ENCODE assay signal across 35 cellular contexts in the genomic region with DNA sequence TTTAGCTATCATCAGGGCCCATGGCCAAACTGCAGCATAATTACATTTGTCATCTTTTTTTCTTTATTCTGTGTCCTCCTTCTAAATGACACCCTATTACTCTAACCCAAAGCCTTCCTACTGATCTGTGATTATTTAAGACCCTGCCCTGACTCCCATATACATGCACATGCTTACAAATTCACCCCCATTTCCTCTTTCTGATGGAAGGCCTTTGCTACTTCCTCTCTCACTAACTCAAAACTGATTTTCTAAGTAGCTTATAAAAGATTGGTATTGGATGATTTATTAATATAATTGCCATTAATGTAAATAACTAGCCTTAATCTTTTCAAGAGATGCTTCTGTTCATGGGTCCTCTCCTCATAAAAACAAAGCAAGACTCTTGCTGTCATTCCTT.
"Had no signal": no experiment of that assay in that cellular context is flagged by ENCODE, and none has a peak within 500 bp of the region (broad histone marks: within the 10 kb centered on the region; RNA-seq: fewer than 3 reads in every experiment).

No MANE protein-coding gene starts in this region.

- DNase-seq: Karpas-422, KBM-7, KG1, MG63, MM.1S, NCI-H1048, NCI-H1092, NCI-H1092 treated with DMSO at 0.1 percent for 48 hours, NCI-H1105, NCI-H1105 treated with DMSO at 0.1 percent for 48 hours, NCI-H1417, NCI-H1417 treated with DMSO at 0.1 percent for 48 hours, NCI-H1436, NCI-H1436 treated with DMSO at 0.1 percent for 48 hours, NCI-H146, NCI-H1694, NCI-H1694 treated with DMSO at 0.1 percent for 48 hours, NCI-H187, NCI-H187 treated with DMSO at 0.1 percent for 48 hours, NCI-H1930, NCI-H2029, NCI-H2029 treated with DMSO at 0.1 percent for 48 hours, NCI-H2081, NCI-H2081 treated with DMSO at 0.1 percent for 48 hours, NCI-H2107, NCI-H2171, NCI-H2227 treated with DMSO at 0.1 percent for 48 hours, NCI-H226, NCI-H345, NCI-H446, NCI-H446 treated with DMSO at 0.1 percent for 48 hours, NCI-H510A, NCI-H510A treated with DMSO at 0.1 percent for 48 hours, NCI-H524, NCI-H524 treated with DMSO at 0.1 percent for 48 hours had no signal
